ENCODE assay signal across 1 cellular context in genomic region chr20:36435799-36436541, GRCh38.
TF ChIP-seq lines count a peak whose summit lies in the region.

No MANE protein-coding gene starts in this region.

TF ChIP-seq in K562, 482 proteins besides CTCF, POLR2A, EP300 and RAD21 (continued from another document and continues in another):
- TF ChIP-seq, protein P1, sequence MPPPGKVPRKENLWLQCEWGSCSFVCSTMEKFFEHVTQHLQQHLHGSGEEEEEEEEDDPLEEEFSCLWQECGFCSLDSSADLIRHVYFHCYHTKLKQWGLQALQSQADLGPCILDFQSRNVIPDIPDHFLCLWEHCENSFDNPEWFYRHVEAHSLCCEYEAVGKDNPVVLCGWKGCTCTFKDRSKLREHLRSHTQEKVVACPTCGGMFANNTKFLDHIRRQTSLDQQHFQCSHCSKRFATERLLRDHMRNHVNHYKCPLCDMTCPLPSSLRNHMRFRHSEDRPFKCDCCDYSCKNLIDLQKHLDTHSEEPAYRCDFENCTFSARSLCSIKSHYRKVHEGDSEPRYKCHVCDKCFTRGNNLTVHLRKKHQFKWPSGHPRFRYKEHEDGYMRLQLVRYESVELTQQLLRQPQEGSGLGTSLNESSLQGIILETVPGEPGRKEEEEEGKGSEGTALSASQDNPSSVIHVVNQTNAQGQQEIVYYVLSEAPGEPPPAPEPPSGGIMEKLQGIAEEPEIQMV (tag; conservative IDR thresholded peaks at IDR 0.05; ENCODE audit: low read depth): no peak
- TF ChIP-seq ZZZ3 (IDR thresholded peaks at IDR 0.05): no peak
- TF ChIP-seq PURB (CRISPR knock-in tag; IDR thresholded peaks at IDR 0.05; ENCODE audit: low read depth): no peak
- TF ChIP-seq HDAC1 (IDR thresholded peaks at IDR 0.05): no peak
- no peak for TF ChIP-seq PHB (CRISPR knock-in tag; IDR thresholded peaks at IDR 0.05)
- TF ChIP-seq SP2 (IDR thresholded peaks at IDR 0.05; ENCODE audit: extremely low read depth, low read depth, low read length, poor library complexity, severe bottlenecking): no peak
- TF ChIP-seq HCFC1 (IDR thresholded peaks at IDR 0.05; ENCODE audit: low read depth, low read length): 0 out of 2 replicates have a peak, but pooled peaks have one; percentile 32
- no peak for TF ChIP-seq RFX7 (CRISPR knock-in tag; IDR thresholded peaks at IDR 0.05)
- no peak for TF ChIP-seq STAT6 (CRISPR knock-in tag; IDR thresholded peaks at IDR 0.05)
- TF ChIP-seq SAFB (IDR thresholded peaks at IDR 0.05; ENCODE audit: borderline replicate concordance, low read depth, low read length): peak; percentile 90
- TF ChIP-seq ZNF174 (CRISPR knock-in tag; IDR thresholded peaks at IDR 0.05): no peak
- no peak for TF ChIP-seq COPS2 (conservative IDR thresholded peaks at IDR 0.05)
- TF ChIP-seq, protein P2, sequence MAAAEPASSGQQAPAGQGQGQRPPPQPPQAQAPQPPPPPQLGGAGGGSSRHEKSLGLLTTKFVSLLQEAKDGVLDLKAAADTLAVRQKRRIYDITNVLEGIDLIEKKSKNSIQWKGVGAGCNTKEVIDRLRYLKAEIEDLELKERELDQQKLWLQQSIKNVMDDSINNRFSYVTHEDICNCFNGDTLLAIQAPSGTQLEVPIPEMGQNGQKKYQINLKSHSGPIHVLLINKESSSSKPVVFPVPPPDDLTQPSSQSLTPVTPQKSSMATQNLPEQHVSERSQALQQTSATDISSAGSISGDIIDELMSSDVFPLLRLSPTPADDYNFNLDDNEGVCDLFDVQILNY (CRISPR knock-in tag; IDR thresholded peaks at IDR 0.05): no peak
- no peak for TF ChIP-seq HDGF (IDR thresholded peaks at IDR 0.05)
- no peak for TF ChIP-seq TGIF2 (CRISPR knock-in tag; IDR thresholded peaks at IDR 0.05)
- TF ChIP-seq BDP1 (IDR thresholded peaks at IDR 0.05; ENCODE audit: insufficient read depth, insufficient read length): no peak
- no peak for TF ChIP-seq WHSC1 (IDR thresholded peaks at IDR 0.05; ENCODE audit: low read length)
- TF ChIP-seq RUNX1 (IDR thresholded peaks at IDR 0.05; ENCODE audit: low read depth): no peak
- peak; percentile 61; the same call in 1 of the 2 replicates for TF ChIP-seq XRCC5 (IDR thresholded peaks at IDR 0.05; ENCODE audit: low read depth, low read length)
- TF ChIP-seq ZNF212 (CRISPR knock-in tag; IDR thresholded peaks at IDR 0.05): no peak
- TF ChIP-seq ZNF280A (IDR thresholded peaks at IDR 0.05; ENCODE audit: low read depth, partially characterized antibody): no peak
- TF ChIP-seq POLR2G (IDR thresholded peaks at IDR 0.05; ENCODE audit: low read depth, low read length): peak; percentile 65
- TF ChIP-seq ZNF175 (CRISPR knock-in tag; IDR thresholded peaks at IDR 0.05; ENCODE audit: low read depth): no peak
- TF ChIP-seq CCAR2 (IDR thresholded peaks at IDR 0.05; ENCODE audit: low read depth, low read length): no peak
- no peak for TF ChIP-seq JUNB (CRISPR knock-in tag; conservative IDR thresholded peaks at IDR 0.05)
- TF ChIP-seq ZNF785 (CRISPR knock-in tag; IDR thresholded peaks at IDR 0.05): no peak
- peak in 1 of 3 experiments; percentile 56 for TF ChIP-seq YY1 (IDR thresholded peaks at IDR 0.05; ENCODE audit: borderline replicate concordance in 1 of 3, control insufficient read depth in 1 of 3, extremely low read depth in 1 of 3, insufficient read depth in 3 of 3, insufficient read length in 1 of 3, insufficient replicate concordance in 2 of 3, low read depth in 1 of 3, low read length in 2 of 3)
- no peak for TF ChIP-seq RBM39 (optimal IDR thresholded peaks at IDR 0.05; ENCODE audit: low read depth, low read length)
- TF ChIP-seq CAMTA2 (CRISPR knock-in tag; conservative IDR thresholded peaks at IDR 0.05): no peak
- TF ChIP-seq MYC (IDR thresholded peaks at IDR 0.05; ENCODE audit: low read depth, low read length): peak; percentile 44; the same call in 1 of the 2 replicates
- no peak for TF ChIP-seq MYC (CRISPR knock-in tag; IDR thresholded peaks at IDR 0.05; ENCODE audit: borderline replicate concordance, low read depth)
- TF ChIP-seq ZNF583 (CRISPR knock-in tag; IDR thresholded peaks at IDR 0.05): no peak
- TF ChIP-seq, protein P3, sequence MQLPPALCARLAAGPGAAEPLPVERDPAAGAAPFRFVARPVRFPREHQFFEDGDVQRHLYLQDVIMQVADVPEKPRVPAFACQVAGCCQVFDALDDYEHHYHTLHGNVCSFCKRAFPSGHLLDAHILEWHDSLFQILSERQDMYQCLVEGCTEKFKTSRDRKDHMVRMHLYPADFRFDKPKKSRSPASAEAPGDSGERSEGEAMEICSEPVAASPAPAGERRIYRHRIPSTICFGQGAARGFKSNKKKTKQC (CRISPR knock-in tag; IDR thresholded peaks at IDR 0.05): 0 out of 2 replicates have a peak, but pooled peaks have one; percentile 15
- TF ChIP-seq KLF6 (CRISPR knock-in tag; IDR thresholded peaks at IDR 0.05; ENCODE audit: borderline replicate concordance): no peak
- TF ChIP-seq SUPT5H (IDR thresholded peaks at IDR 0.05): no peak
- TF ChIP-seq EHMT2 (IDR thresholded peaks at IDR 0.05): no peak
- TF ChIP-seq DDX20 (tag; IDR thresholded peaks at IDR 0.05; ENCODE audit: low read depth): no peak
- TF ChIP-seq E2F4 (CRISPR knock-in tag; IDR thresholded peaks at IDR 0.05; ENCODE audit: low read depth): no peak
- TF ChIP-seq KLF13 (tag; IDR thresholded peaks at IDR 0.05; ENCODE audit: borderline replicate concordance, low read depth): peak; percentile 76; the same call in 1 of the 2 replicates
- no peak for TF ChIP-seq ZNF324 (CRISPR knock-in tag; IDR thresholded peaks at IDR 0.05)
- TF ChIP-seq ZNF75A (CRISPR knock-in tag; IDR thresholded peaks at IDR 0.05): no peak
- no peak for TF ChIP-seq ZNF41 (CRISPR knock-in tag; conservative IDR thresholded peaks at IDR 0.05)
- TF ChIP-seq HDAC8 (tag; IDR thresholded peaks at IDR 0.05): no peak
- TF ChIP-seq TCF3 (CRISPR knock-in tag; IDR thresholded peaks at IDR 0.05): peak; percentile 26; the same call in 1 of the 2 replicates
- TF ChIP-seq, protein P4, sequence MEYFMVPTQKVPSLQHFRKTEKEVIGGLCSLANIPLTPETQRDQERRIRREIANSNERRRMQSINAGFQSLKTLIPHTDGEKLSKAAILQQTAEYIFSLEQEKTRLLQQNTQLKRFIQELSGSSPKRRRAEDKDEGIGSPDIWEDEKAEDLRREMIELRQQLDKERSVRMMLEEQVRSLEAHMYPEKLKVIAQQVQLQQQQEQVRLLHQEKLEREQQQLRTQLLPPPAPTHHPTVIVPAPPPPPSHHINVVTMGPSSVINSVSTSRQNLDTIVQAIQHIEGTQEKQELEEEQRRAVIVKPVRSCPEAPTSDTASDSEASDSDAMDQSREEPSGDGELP (CRISPR knock-in tag; IDR thresholded peaks at IDR 0.05; ENCODE audit: borderline replicate concordance): peak; percentile 75
- TF ChIP-seq MCM2 (IDR thresholded peaks at IDR 0.05; ENCODE audit: low read depth): no peak
- TF ChIP-seq SMARCC2 (IDR thresholded peaks at IDR 0.05; ENCODE audit: low read depth): no peak
- TF ChIP-seq, protein P5, sequence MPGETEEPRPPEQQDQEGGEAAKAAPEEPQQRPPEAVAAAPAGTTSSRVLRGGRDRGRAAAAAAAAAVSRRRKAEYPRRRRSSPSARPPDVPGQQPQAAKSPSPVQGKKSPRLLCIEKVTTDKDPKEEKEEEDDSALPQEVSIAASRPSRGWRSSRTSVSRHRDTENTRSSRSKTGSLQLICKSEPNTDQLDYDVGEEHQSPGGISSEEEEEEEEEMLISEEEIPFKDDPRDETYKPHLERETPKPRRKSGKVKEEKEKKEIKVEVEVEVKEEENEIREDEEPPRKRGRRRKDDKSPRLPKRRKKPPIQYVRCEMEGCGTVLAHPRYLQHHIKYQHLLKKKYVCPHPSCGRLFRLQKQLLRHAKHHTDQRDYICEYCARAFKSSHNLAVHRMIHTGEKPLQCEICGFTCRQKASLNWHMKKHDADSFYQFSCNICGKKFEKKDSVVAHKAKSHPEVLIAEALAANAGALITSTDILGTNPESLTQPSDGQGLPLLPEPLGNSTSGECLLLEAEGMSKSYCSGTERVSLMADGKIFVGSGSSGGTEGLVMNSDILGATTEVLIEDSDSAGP (CRISPR knock-in tag; IDR thresholded peaks at IDR 0.05): no peak
- no peak for TF ChIP-seq C11orf30 (IDR thresholded peaks at IDR 0.05; ENCODE audit: low read depth)
- TF ChIP-seq ASH1L (IDR thresholded peaks at IDR 0.05; ENCODE audit: borderline replicate concordance, low read depth, partially characterized antibody): no peak
- peak; percentile 74 for TF ChIP-seq ZFX (CRISPR knock-in tag; IDR thresholded peaks at IDR 0.05)
- TF ChIP-seq MYNN (IDR thresholded peaks at IDR 0.05): no peak
- TF ChIP-seq MYNN (CRISPR knock-in tag; IDR thresholded peaks at IDR 0.05): no peak
- TF ChIP-seq ZNF133 (CRISPR knock-in tag; IDR thresholded peaks at IDR 0.05): no peak
- no peak for TF ChIP-seq ZNF76 (CRISPR knock-in tag; IDR thresholded peaks at IDR 0.05; ENCODE audit: borderline replicate concordance)
- TF ChIP-seq, protein P6, sequence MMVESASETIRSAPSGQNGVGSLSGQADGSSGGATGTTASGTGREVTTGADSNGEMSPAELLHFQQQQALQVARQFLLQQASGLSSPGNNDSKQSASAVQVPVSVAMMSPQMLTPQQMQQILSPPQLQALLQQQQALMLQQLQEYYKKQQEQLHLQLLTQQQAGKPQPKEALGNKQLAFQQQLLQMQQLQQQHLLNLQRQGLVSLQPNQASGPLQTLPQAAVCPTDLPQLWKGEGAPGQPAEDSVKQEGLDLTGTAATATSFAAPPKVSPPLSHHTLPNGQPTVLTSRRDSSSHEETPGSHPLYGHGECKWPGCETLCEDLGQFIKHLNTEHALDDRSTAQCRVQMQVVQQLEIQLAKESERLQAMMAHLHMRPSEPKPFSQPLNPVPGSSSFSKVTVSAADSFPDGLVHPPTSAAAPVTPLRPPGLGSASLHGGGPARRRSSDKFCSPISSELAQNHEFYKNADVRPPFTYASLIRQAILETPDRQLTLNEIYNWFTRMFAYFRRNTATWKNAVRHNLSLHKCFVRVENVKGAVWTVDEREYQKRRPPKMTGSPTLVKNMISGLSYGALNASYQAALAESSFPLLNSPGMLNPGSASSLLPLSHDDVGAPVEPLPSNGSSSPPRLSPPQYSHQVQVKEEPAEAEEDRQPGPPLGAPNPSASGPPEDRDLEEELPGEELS (CRISPR knock-in tag; IDR thresholded peaks at IDR 0.05; ENCODE audit: borderline replicate concordance): no peak
- TF ChIP-seq MBD2 (IDR thresholded peaks at IDR 0.05; ENCODE audit: borderline replicate concordance, low read depth): 0 out of 2 replicates have a peak, but pooled peaks have one; percentile 26
- peak; percentile 44 for TF ChIP-seq FIP1L1 (IDR thresholded peaks at IDR 0.05; ENCODE audit: low read depth, low read length, poor library complexity, severe bottlenecking)
- TF ChIP-seq ZBTB34 (CRISPR knock-in tag; IDR thresholded peaks at IDR 0.05): no peak
- TF ChIP-seq ZNF3 (CRISPR knock-in tag; IDR thresholded peaks at IDR 0.05): no peak
- TF ChIP-seq SP1 (CRISPR knock-in tag; IDR thresholded peaks at IDR 0.05): peak; percentile 97
- no peak for TF ChIP-seq ZNF707 (CRISPR knock-in tag; conservative IDR thresholded peaks at IDR 0.05)
- TF ChIP-seq SMAD4 (CRISPR knock-in tag; conservative IDR thresholded peaks at IDR 0.05): 0 out of 2 replicates have a peak, but pooled peaks have one; percentile 28
- TF ChIP-seq NCOA1 (IDR thresholded peaks at IDR 0.05; ENCODE audit: low read depth): no peak
- no peak for TF ChIP-seq ZNF282 (CRISPR knock-in tag; IDR thresholded peaks at IDR 0.05)
- TF ChIP-seq RB1 (IDR thresholded peaks at IDR 0.05; ENCODE audit: low read depth): peak; percentile 76; the same call in 1 of the 2 replicates
